ENCODE assay signal across 32 cellular contexts in genomic region chr4:178080312-178080711, GRCh38.
"Had no signal": no experiment of that assay in that cellular context is flagged by ENCODE, and none has a peak within 500 bp of the region (broad histone marks: within the 10 kb centered on the region; RNA-seq: fewer than 3 reads in every experiment).

No MANE protein-coding gene starts in this region.

- H3K27me3 ChIP-seq: ascending aorta, breast epithelium, SJSA1 had no signal

- H3K4me3 Mint-ChIP-seq: activated B cell treated with CpG ODN at 0.5 μM for 24 hours; activated CD4-positive, alpha-beta memory T cell treated with anti-CD3 and anti-CD28 coated beads, Interleukin-2, amount 10 ng/mL, durations not matched to agents 7 days and 5 days; activated CD8-positive, alpha-beta memory T cell treated with anti-CD3 and anti-CD28 coated beads, Interleukin-2, amount 10 ng/mL, durations not matched to agents 7 days and 5 days; activated naive CD4-positive, alpha-beta T cell treated with anti-CD3 and anti-CD28 coated beads, Interleukin-2, amount 10 ng/mL, durations not matched to agents 7 days and 5 days; activated naive CD8-positive, alpha-beta T cell had no signal

- H3K36me3 Mint-ChIP-seq: activated CD8-positive, alpha-beta memory T cell treated with anti-CD3 and anti-CD28 coated beads, Interleukin-2, amount 10 ng/mL, durations not matched to agents 7 days and 5 days; activated naive CD4-positive, alpha-beta T cell treated with anti-CD3 and anti-CD28 coated beads, Interleukin-2, amount 10 ng/mL, durations not matched to agents 7 days and 5 days; activated naive CD8-positive, alpha-beta T cell had no signal

- H3K36me3 ChIP-seq: ascending aorta, breast epithelium, SJSA1 had no signal

- H3K4me1 Mint-ChIP-seq: activated B cell treated with CpG ODN at 0.5 μM for 24 hours; activated CD4-positive, alpha-beta memory T cell treated with anti-CD3 and anti-CD28 coated beads, Interleukin-2, amount 10 ng/mL, durations not matched to agents 7 days and 5 days; activated CD8-positive, alpha-beta memory T cell treated with anti-CD3 and anti-CD28 coated beads, Interleukin-2, amount 10 ng/mL, durations not matched to agents 7 days and 5 days; activated naive CD4-positive, alpha-beta T cell treated with anti-CD3 and anti-CD28 coated beads, Interleukin-2, amount 10 ng/mL, durations not matched to agents 7 days and 5 days had no signal

- H3K9me3 Mint-ChIP-seq: activated naive CD4-positive, alpha-beta T cell treated with anti-CD3 and anti-CD28 coated beads, Interleukin-2, amount 10 ng/mL, durations not matched to agents 7 days and 5 days had no signal

- H3K4me3 ChIP-seq: ascending aorta, breast epithelium, K562, SJSA1 had no signal

- H3K27ac ChIP-seq: ascending aorta, breast epithelium, SJSA1, VCaP had no signal

- ATAC-seq: activated CD8-positive, alpha-beta memory T cell treated with anti-CD3 and anti-CD28 coated beads, Interleukin-2, amount 10 ng/mL, durations not matched to agents 7 days and 5 days; K562; SK-N-SH treated with all-trans-retinoic acid at 6 μM for 48 hours had no signal

- H3K27ac Mint-ChIP-seq: activated B cell treated with CpG ODN at 0.5 μM for 24 hours; activated CD4-positive, alpha-beta memory T cell treated with anti-CD3 and anti-CD28 coated beads, Interleukin-2, amount 10 ng/mL, durations not matched to agents 7 days and 5 days; activated CD8-positive, alpha-beta memory T cell treated with anti-CD3 and anti-CD28 coated beads, Interleukin-2, amount 10 ng/mL, durations not matched to agents 7 days and 5 days; activated naive CD4-positive, alpha-beta T cell treated with anti-CD3 and anti-CD28 coated beads, Interleukin-2, amount 10 ng/mL, durations not matched to agents 7 days and 5 days; activated naive CD8-positive, alpha-beta T cell had no signal

- H3K9me3 ChIP-seq: ascending aorta, breast epithelium, SJSA1 had no signal

- H3K27me3 Mint-ChIP-seq: activated B cell treated with CpG ODN at 0.5 μM for 24 hours; activated CD4-positive, alpha-beta memory T cell treated with anti-CD3 and anti-CD28 coated beads, Interleukin-2, amount 10 ng/mL, durations not matched to agents 7 days and 5 days; activated CD8-positive, alpha-beta memory T cell treated with anti-CD3 and anti-CD28 coated beads, Interleukin-2, amount 10 ng/mL, durations not matched to agents 7 days and 5 days; activated naive CD4-positive, alpha-beta T cell treated with anti-CD3 and anti-CD28 coated beads, Interleukin-2, amount 10 ng/mL, durations not matched to agents 7 days and 5 days; activated naive CD8-positive, alpha-beta T cell had no signal

- H3K4me1 ChIP-seq: ascending aorta, breast epithelium, SJSA1 had no signal

- FAIRE-seq: colon, K562 had no signal

- DNase-seq: activated B cell treated with CpG ODN at 0.5 μM for 24 hours; activated CD4-positive, alpha-beta memory T cell treated with anti-CD3 and anti-CD28 coated beads, Interleukin-2, amount 10 ng/mL, durations not matched to agents 7 days and 5 days; activated CD4-positive, alpha-beta T cell treated with anti-CD3 and anti-CD28 coated beads for 4 hours; activated CD4-positive, CD25-positive, alpha-beta regulatory T cell treated with anti-CD3 and anti-CD28 coated beads, Interleukin-2, amount 50 U/mL, for 72 hours; activated CD8-positive, alpha-beta memory T cell treated with anti-CD3 and anti-CD28 coated beads for 24 hours; activated CD8-positive, alpha-beta memory T cell treated with anti-CD3 and anti-CD28 coated beads, Interleukin-2, amount 10 ng/mL, durations not matched to agents 7 days and 5 days; activated CD8-positive, alpha-beta memory T cell treated with anti-CD3 and anti-CD28 coated beads, Interleukin-2, amount 50 U/mL, for 48 hours; activated effector memory CD4-positive, alpha-beta T cell treated with Interleukin-2 at 50 U/mL for 16 hours; activated naive CD4-positive, alpha-beta T cell treated with anti-CD3 and anti-CD28 coated beads, Interleukin-2, amount 10 ng/mL, durations not matched to agents 7 days and 5 days; activated T-cell treated with anti-CD3 and anti-CD28 coated beads, Interleukin-2, amount 50 U/mL, for 48 hours; amygdala; central memory CD4-positive, alpha-beta T cell; NCI-H1092 treated with DMSO at 0.1 percent for 48 hours; NCI-H1417; NCI-H1694 treated with DMSO at 0.1 percent for 48 hours; NCI-H2029; NCI-H510A; NCI-H526; NCI-H748 treated with DMSO at 0.1 percent for 48 hours; NK-92 treated with Interleukin-12 subunit alpha and Interleukin-12 subunit beta, amount 100 ng/mL, for 24 hours; SHP77; T-helper 1 cell; T-helper 2 cell; T-helper 9 cell had no signal
